1 cellular context compared by ENCODE assay signal in the genomic region with DNA sequence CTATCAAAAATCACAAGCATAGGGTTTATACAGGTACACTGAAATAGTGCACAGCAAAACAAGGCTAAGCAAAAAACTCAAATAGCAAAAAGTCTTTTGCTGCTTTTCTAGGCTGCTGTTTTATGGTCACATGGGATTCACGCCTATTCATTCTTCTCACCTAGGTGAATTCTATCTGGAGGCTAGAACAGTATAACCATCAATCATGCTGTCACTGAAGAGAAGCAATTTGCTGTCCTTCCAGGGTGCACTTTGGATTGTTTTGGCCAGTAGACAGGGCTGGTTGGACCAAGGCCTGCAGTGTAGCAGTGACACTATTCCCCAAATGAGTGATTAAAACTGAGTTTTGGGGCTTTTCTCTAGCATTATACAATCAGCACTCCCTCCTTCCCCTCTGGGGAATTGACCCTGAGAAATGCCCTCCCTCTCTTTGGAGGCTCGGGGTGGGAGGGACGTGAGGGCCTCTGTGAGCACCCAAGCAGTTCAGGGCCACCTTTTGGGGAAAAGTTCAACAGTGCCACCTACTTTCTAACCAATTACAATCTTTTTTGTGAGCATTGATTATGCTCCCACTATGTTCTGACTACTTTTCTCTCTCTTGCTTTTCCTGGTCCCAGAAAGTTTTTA.
TF ChIP-seq lines count a peak whose summit lies in the region.

No MANE protein-coding gene starts in this region.

TF ChIP-seq in GM12878, 131 proteins besides CTCF, POLR2A, EP300 and RAD21 (continued from another document):
- no peak for TF ChIP-seq E2F4 (IDR thresholded peaks at IDR 0.05; ENCODE audit: low read depth, low read length)
- TF ChIP-seq CEBPB (IDR thresholded peaks at IDR 0.05; ENCODE audit: borderline replicate concordance in 1 of 2, low read depth in 2 of 2, low read length in 2 of 2) = no peak
- TF ChIP-seq, protein P1, sequence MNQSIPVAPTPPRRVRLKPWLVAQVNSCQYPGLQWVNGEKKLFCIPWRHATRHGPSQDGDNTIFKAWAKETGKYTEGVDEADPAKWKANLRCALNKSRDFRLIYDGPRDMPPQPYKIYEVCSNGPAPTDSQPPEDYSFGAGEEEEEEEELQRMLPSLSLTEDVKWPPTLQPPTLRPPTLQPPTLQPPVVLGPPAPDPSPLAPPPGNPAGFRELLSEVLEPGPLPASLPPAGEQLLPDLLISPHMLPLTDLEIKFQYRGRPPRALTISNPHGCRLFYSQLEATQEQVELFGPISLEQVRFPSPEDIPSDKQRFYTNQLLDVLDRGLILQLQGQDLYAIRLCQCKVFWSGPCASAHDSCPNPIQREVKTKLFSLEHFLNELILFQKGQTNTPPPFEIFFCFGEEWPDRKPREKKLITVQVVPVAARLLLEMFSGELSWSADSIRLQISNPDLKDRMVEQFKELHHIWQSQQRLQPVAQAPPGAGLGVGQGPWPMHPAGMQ (IDR thresholded peaks at IDR 0.05; ENCODE audit: borderline replicate concordance) = no peak
- TF ChIP-seq NRF1 (conservative IDR thresholded peaks at IDR 0.05; ENCODE audit: low read depth, low read length) = no peak
- TF ChIP-seq CBX5 (IDR thresholded peaks at IDR 0.05; ENCODE audit: low read depth) = no peak
- TF ChIP-seq CHD2 (IDR thresholded peaks at IDR 0.05; ENCODE audit: borderline replicate concordance, low read depth, low read length) = 0 out of 2 replicates have a peak, but pooled peaks have one; percentile 14
- TF ChIP-seq, protein P2, sequence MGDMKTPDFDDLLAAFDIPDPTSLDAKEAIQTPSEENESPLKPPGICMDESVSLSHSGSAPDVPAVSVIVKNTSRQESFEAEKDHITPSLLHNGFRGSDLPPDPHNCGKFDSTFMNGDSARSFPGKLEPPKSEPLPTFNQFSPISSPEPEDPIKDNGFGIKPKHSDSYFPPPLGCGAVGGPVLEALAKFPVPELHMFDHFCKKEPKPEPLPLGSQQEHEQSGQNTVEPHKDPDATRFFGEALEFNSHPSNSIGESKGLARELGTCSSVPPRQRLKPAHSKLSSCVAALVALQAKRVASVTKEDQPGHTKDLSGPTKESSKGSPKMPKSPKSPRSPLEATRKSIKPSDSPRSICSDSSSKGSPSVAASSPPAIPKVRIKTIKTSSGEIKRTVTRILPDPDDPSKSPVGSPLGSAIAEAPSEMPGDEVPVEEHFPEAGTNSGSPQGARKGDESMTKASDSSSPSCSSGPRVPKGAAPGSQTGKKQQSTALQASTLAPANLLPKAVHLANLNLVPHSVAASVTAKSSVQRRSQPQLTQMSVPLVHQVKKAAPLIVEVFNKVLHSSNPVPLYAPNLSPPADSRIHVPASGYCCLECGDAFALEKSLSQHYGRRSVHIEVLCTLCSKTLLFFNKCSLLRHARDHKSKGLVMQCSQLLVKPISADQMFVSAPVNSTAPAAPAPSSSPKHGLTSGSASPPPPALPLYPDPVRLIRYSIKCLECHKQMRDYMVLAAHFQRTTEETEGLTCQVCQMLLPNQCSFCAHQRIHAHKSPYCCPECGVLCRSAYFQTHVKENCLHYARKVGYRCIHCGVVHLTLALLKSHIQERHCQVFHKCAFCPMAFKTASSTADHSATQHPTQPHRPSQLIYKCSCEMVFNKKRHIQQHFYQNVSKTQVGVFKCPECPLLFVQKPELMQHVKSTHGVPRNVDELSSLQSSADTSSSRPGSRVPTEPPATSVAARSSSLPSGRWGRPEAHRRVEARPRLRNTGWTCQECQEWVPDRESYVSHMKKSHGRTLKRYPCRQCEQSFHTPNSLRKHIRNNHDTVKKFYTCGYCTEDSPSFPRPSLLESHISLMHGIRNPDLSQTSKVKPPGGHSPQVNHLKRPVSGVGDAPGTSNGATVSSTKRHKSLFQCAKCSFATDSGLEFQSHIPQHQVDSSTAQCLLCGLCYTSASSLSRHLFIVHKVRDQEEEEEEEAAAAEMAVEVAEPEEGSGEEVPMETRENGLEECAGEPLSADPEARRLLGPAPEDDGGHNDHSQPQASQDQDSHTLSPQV (IDR thresholded peaks at IDR 0.05) = no peak
- TF ChIP-seq SMC3 (IDR thresholded peaks at IDR 0.05; ENCODE audit: borderline replicate concordance, low read length) = no peak
- no peak for TF ChIP-seq TARDBP (IDR thresholded peaks at IDR 0.05; ENCODE audit: borderline replicate concordance)
- TF ChIP-seq FOXM1 (IDR thresholded peaks at IDR 0.05; ENCODE audit: low read depth, low read length) = no peak
- TF ChIP-seq RCOR1 (conservative IDR thresholded peaks at IDR 0.05; ENCODE audit: low read depth, low read length) = no peak
- no peak for TF ChIP-seq TCF7 (IDR thresholded peaks at IDR 0.05; ENCODE audit: borderline replicate concordance)
- TF ChIP-seq, protein P3, sequence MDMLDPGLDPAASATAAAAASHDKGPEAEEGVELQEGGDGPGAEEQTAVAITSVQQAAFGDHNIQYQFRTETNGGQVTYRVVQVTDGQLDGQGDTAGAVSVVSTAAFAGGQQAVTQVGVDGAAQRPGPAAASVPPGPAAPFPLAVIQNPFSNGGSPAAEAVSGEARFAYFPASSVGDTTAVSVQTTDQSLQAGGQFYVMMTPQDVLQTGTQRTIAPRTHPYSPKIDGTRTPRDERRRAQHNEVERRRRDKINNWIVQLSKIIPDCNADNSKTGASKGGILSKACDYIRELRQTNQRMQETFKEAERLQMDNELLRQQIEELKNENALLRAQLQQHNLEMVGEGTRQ (IDR thresholded peaks at IDR 0.05; ENCODE audit: borderline replicate concordance, low read depth, low read length) = no peak; the same call in 1 of the 2 replicates
- no peak for TF ChIP-seq POLR2AphosphoS5 (IDR thresholded peaks at IDR 0.05; ENCODE audit: low read length)
- no peak for TF ChIP-seq SMARCA5 (IDR thresholded peaks at IDR 0.05)
- no peak for TF ChIP-seq YBX1 (IDR thresholded peaks at IDR 0.05)
- TF ChIP-seq REST (IDR thresholded peaks at IDR 0.05; ENCODE audit: low read depth, low read length) = no peak
- no peak for TF ChIP-seq KDM1A (IDR thresholded peaks at IDR 0.05; ENCODE audit: borderline replicate concordance)
- TF ChIP-seq ESRRA (IDR thresholded peaks at IDR 0.05; ENCODE audit: low read length) = no peak
- no peak for TF ChIP-seq PML (IDR thresholded peaks at IDR 0.05; ENCODE audit: low read length)
- peak; percentile 41; the same call in 1 of the 2 replicates for TF ChIP-seq IKZF1 (conservative IDR thresholded peaks at IDR 0.05)
- TF ChIP-seq SRF (IDR thresholded peaks at IDR 0.05; ENCODE audit: low read depth in 2 of 2, low read length in 2 of 2) = no peak
- no peak for TF ChIP-seq NKRF (conservative IDR thresholded peaks at IDR 0.05)
- TF ChIP-seq NR2F1 (conservative IDR thresholded peaks at IDR 0.05) = peak; percentile 57
- no peak for TF ChIP-seq HCFC1 (IDR thresholded peaks at IDR 0.05; ENCODE audit: low read length)
- no peak for TF ChIP-seq KAT2A (conservative IDR thresholded peaks at IDR 0.05; ENCODE audit: control insufficient read depth, low read depth, low read length)
- no peak for TF ChIP-seq HSF1 (IDR thresholded peaks at IDR 0.05; ENCODE audit: low read depth, low read length)
- no peak for TF ChIP-seq ASH2L (IDR thresholded peaks at IDR 0.05; ENCODE audit: borderline replicate concordance, low read depth)
- TF ChIP-seq SREBF1 (IDR thresholded peaks at IDR 0.05; ENCODE audit: low read length) = no peak
- no peak for TF ChIP-seq TCF3 (IDR thresholded peaks at IDR 0.05; ENCODE audit: borderline replicate concordance, insufficient read depth, low read depth, low read length)
